ENCODE assay signal across 1 cellular context in the genomic region with DNA sequence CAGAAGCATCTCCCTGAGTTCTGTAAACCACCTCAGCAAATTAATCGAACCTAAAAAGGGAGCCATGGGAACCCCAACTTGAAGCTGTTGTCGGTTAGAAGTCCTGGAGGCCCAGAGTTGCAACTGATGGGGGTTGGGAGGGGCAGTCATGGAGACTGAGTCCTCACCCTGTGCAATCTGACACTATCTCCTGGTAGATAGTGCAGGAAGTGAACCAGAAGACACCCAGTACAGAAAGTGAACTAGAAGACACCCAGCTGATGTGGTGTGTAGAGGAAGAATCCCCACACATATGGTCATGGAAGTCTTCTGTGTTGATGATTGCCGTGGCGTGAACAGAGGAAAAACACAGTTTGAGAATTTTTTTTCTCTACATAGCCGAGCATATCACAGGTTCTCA.
TF ChIP-seq lines count a peak whose summit lies in the region.

No MANE protein-coding gene starts in this region.

TF ChIP-seq in SK-N-SH treated with all-trans-retinoic acid at 6 μM for 48 hours, 23 proteins besides CTCF, POLR2A, EP300 and RAD21 (continued from another document):
- TF ChIP-seq, protein P1, sequence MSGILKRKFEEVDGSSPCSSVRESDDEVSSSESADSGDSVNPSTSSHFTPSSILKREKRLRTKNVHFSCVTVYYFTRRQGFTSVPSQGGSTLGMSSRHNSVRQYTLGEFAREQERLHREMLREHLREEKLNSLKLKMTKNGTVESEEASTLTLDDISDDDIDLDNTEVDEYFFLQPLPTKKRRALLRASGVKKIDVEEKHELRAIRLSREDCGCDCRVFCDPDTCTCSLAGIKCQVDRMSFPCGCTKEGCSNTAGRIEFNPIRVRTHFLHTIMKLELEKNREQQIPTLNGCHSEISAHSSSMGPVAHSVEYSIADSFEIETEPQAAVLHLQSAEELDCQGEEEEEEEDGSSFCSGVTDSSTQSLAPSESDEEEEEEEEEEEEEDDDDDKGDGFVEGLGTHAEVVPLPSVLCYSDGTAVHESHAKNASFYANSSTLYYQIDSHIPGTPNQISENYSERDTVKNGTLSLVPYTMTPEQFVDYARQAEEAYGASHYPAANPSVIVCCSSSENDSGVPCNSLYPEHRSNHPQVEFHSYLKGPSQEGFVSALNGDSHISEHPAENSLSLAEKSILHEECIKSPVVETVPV (CRISPR knock-in tag; IDR thresholded peaks at IDR 0.05) = no peak
- TF ChIP-seq, protein P2, sequence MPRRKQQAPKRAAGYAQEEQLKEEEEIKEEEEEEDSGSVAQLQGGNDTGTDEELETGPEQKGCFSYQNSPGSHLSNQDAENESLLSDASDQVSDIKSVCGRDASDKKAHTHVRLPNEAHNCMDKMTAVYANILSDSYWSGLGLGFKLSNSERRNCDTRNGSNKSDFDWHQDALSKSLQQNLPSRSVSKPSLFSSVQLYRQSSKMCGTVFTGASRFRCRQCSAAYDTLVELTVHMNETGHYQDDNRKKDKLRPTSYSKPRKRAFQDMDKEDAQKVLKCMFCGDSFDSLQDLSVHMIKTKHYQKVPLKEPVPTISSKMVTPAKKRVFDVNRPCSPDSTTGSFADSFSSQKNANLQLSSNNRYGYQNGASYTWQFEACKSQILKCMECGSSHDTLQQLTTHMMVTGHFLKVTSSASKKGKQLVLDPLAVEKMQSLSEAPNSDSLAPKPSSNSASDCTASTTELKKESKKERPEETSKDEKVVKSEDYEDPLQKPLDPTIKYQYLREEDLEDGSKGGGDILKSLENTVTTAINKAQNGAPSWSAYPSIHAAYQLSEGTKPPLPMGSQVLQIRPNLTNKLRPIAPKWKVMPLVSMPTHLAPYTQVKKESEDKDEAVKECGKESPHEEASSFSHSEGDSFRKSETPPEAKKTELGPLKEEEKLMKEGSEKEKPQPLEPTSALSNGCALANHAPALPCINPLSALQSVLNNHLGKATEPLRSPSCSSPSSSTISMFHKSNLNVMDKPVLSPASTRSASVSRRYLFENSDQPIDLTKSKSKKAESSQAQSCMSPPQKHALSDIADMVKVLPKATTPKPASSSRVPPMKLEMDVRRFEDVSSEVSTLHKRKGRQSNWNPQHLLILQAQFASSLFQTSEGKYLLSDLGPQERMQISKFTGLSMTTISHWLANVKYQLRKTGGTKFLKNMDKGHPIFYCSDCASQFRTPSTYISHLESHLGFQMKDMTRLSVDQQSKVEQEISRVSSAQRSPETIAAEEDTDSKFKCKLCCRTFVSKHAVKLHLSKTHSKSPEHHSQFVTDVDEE (CRISPR knock-in tag; IDR thresholded peaks at IDR 0.05) = no peak
- no peak for TF ChIP-seq ZNF565 (CRISPR knock-in tag; conservative IDR thresholded peaks at IDR 0.05; ENCODE audit: low read depth)
- TF ChIP-seq ISL1 (CRISPR knock-in tag; IDR thresholded peaks at IDR 0.05) = no peak
- no peak for TF ChIP-seq OSR1 (CRISPR knock-in tag; IDR thresholded peaks at IDR 0.05)
